In the genomic region with DNA sequence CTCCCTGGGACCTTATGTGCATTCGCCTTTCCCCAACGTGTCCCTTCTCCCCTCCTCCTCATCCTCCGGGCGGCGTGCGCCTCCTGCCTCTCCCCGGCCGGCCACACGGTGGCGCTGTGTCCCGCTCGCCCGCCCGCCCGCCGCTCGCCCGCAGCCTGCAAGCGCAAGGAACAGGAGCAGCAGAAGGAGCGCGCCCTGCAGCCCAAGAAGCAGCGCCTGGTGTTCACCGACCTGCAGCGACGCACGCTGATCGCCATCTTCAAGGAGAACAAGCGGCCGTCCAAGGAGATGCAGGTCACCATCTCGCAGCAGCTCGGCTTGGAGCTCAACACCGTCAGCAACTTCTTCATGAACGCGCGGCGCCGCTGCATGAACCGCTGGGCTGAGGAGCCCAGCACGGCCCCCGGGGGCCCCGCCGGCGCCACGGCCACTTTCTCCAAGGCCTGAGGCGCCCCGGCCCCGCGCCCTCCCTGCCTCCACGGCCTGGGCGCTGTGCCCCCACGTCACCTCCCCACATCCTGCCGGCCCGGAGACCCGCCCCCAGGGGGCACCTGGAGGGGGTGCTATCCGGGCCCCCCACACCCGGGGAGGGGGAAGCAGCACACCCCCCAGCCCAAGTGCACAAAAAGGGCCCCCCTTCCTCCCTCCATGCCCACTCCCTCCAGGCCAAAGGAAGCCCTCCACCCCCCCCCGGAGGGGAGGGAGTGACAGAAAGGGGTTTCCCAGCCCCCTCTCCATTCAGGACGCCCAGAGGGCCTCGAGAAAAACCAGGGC, we compare ENCODE assay signal across 11 cellular contexts. TPM values are rescaled to one million over a fixed set of nuclear protein-coding genes. Genes with fewer than 3 reads are reported as not detected.
DNase-seq lines count a peak whose midpoint lies in the region; ATAC-seq and TF ChIP-seq lines count a peak whose summit lies in the region.
"Had no signal": no experiment of that assay in that cellular context is flagged by ENCODE, and none has a peak within 500 bp of the region (broad histone marks: within the 10 kb centered on the region; RNA-seq: fewer than 3 reads in every experiment).

No MANE protein-coding gene starts in this region.

- H3K79me2 ChIP-seq in smooth muscle cell (ENCODE audit: low read depth), result no peaks in the 10 kb centered on the region

- H3K27ac Mint-ChIP-seq in activated CD8-positive, alpha-beta T cell treated with anti-CD3 and anti-CD28 coated beads for 36 hours, result no peak overlapping the region
- no peak overlapping the region for H3K27ac Mint-ChIP-seq in activated CD8-positive, alpha-beta T cell treated with anti-CD3 and anti-CD28 coated beads, Interleukin-2, amount 10 ng/mL, durations not matched to agents 7 days and 5 days
- H3K27ac Mint-ChIP-seq: activated CD4-positive, alpha-beta T cell treated with anti-CD3 and anti-CD28 coated beads, Interleukin-2, amount 10 ng/mL, durations not matched to agents 7 days and 5 days had no signal

- H3K9me3 Mint-ChIP-seq in activated CD8-positive, alpha-beta T cell treated with anti-CD3 and anti-CD28 coated beads for 36 hours, result peaks cover 13% of the 10 kb centered on the region
- peaks cover 11% of the 10 kb centered on the region for H3K9me3 Mint-ChIP-seq in activated CD8-positive, alpha-beta T cell treated with anti-CD3 and anti-CD28 coated beads, Interleukin-2, amount 10 ng/mL, durations not matched to agents 7 days and 5 days (ENCODE audit: insufficient read depth)

- no peaks in the 10 kb centered on the region for H4K20me1 ChIP-seq in smooth muscle cell (ENCODE audit: low read depth)

- CTCF ChIA-PET in activated CD8-positive, alpha-beta T cell treated with anti-CD3 and anti-CD28 coated beads for 36 hours (lab: Charles Lee), result interaction anchor here (1.0 to 1.5 kb wide), 2 partner anchors 51 to 74 kb away, joined by 3 to 4 read pairs; a partner anchor contains a TSS
- CTCF ChIA-PET in activated CD8-positive, alpha-beta T cell treated with anti-CD3 and anti-CD28 coated beads, Interleukin-2, amount 10 ng/mL, durations not matched to agents 7 days and 5 days (lab: Charles Lee), result no interaction called here

- H3K36me3 Mint-ChIP-seq in activated CD8-positive, alpha-beta T cell treated with anti-CD3 and anti-CD28 coated beads for 36 hours (ENCODE audit: low read depth), result peaks cover 4% of the 10 kb centered on the region
- H3K36me3 Mint-ChIP-seq in activated CD8-positive, alpha-beta T cell treated with anti-CD3 and anti-CD28 coated beads, Interleukin-2, amount 10 ng/mL, durations not matched to agents 7 days and 5 days (ENCODE audit: low read depth), result peaks cover 9% of the 10 kb centered on the region

- no peak overlapping the region for H3K9ac ChIP-seq in smooth muscle cell (ENCODE audit: low read depth)

- H3K27ac ChIP-seq in smooth muscle cell (ENCODE audit: low read depth), result no peak overlapping the region
- H3K27ac ChIP-seq: gastroesophageal sphincter had no signal

- intact Hi-C loops in activated CD8-positive, alpha-beta T cell treated with anti-CD3 and anti-CD28 coated beads for 36 hours (cut with micrococcal nuclease), result no loop called here

- 6% methylated on average over 38 of the region's 59 CpGs for whole genome bisulfite sequencing in smooth muscle cell (ENCODE audit: low lambda C conversion rate)

- H3K27me3 ChIP-seq in smooth muscle cell (ENCODE audit: low read depth), result peaks cover 82% of the 10 kb centered on the region

- H3K4me2 ChIP-seq in smooth muscle cell, result no peak overlapping the region

- peak; percentile 74 for TF ChIP-seq CTCF in activated CD8-positive, alpha-beta T cell treated with anti-CD3 and anti-CD28 coated beads for 36 hours (IDR thresholded peaks at IDR 0.05)
- peak; percentile 55 for TF ChIP-seq CTCF in epithelial cell of proximal tubule (conservative IDR thresholded peaks at IDR 0.05; ENCODE audit: low read depth, low read length)
- TF ChIP-seq CTCF in smooth muscle cell (IDR thresholded peaks at IDR 0.05; ENCODE audit: borderline replicate concordance, insufficient read depth, poor library complexity, severe bottlenecking), result peak; percentile 50

- H3K36me3 ChIP-seq in smooth muscle cell (ENCODE audit: low read depth), result no peaks in the 10 kb centered on the region
- H3K36me3 ChIP-seq: gastroesophageal sphincter had no signal

- no peaks in the 10 kb centered on the region for H3F3A ChIP-seq in smooth muscle cell (ENCODE audit: low read depth)

- POLR2A ChIA-PET in activated CD8-positive, alpha-beta T cell treated with anti-CD3 and anti-CD28 coated beads for 36 hours (lab: Charles Lee), result no interaction called here
- POLR2A ChIA-PET in activated CD8-positive, alpha-beta T cell treated with anti-CD3 and anti-CD28 coated beads, Interleukin-2, amount 10 ng/mL, durations not matched to agents 7 days and 5 days (lab: Charles Lee), result no interaction called here

- peak; percentile 37 for DNase-seq in activated CD8-positive, alpha-beta T cell treated with anti-CD3 and anti-CD28 coated beads for 36 hours
- no peak for DNase-seq in activated CD8-positive, alpha-beta T cell treated with anti-CD3 and anti-CD28 coated beads, Interleukin-2, amount 10 ng/mL, durations not matched to agents 7 days and 5 days
- DNase-seq in NCI-H82 (lab: John Stamatoyannopoulos, UW), result peak; percentile 80
- DNase-seq in epithelial cell of proximal tubule (ENCODE audit: low read depth), result no peak
- DNase-seq in smooth muscle cell (lab: John Stamatoyannopoulos, UW; ENCODE audit: unreplicated experiment), result no peak
- no peak for DNase-seq in NOMO-1 treated with DMSO at 0.1 percent for 48 hours (lab: John Stamatoyannopoulos, UW; ENCODE audit: unreplicated experiment)
- DNase-seq: activated CD4-positive, alpha-beta T cell treated with anti-CD3 and anti-CD28 coated beads, Interleukin-2, amount 10 ng/mL, durations not matched to agents 7 days and 5 days; DMS153 had no signal

- peaks cover 2% of the 10 kb centered on the region for H3K4me1 Mint-ChIP-seq in activated CD8-positive, alpha-beta T cell treated with anti-CD3 and anti-CD28 coated beads for 36 hours (ENCODE audit: low read depth)
- no peaks in the 10 kb centered on the region for H3K4me1 Mint-ChIP-seq in activated CD8-positive, alpha-beta T cell treated with anti-CD3 and anti-CD28 coated beads, Interleukin-2, amount 10 ng/mL, durations not matched to agents 7 days and 5 days (ENCODE audit: low read depth)
- H3K4me1 Mint-ChIP-seq: activated CD4-positive, alpha-beta T cell treated with anti-CD3 and anti-CD28 coated beads, Interleukin-2, amount 10 ng/mL, durations not matched to agents 7 days and 5 days had no signal

- H3K4me3 ChIP-seq in epithelial cell of proximal tubule (ENCODE audit: low read depth, low read length) (no peak overlapping the region), smooth muscle cell (no peak overlapping the region)
- H3K4me3 ChIP-seq: gastroesophageal sphincter had no signal

- H3K27me3 Mint-ChIP-seq in activated CD8-positive, alpha-beta T cell treated with anti-CD3 and anti-CD28 coated beads for 36 hours, result peaks cover 58% of the 10 kb centered on the region
- peaks cover 53% of the 10 kb centered on the region for H3K27me3 Mint-ChIP-seq in activated CD8-positive, alpha-beta T cell treated with anti-CD3 and anti-CD28 coated beads, Interleukin-2, amount 10 ng/mL, durations not matched to agents 7 days and 5 days (ENCODE audit: low read depth)

- H3K4me3 Mint-ChIP-seq in activated CD8-positive, alpha-beta T cell treated with anti-CD3 and anti-CD28 coated beads for 36 hours, result no peak overlapping the region
- H3K4me3 Mint-ChIP-seq in activated CD8-positive, alpha-beta T cell treated with anti-CD3 and anti-CD28 coated beads, Interleukin-2, amount 10 ng/mL, durations not matched to agents 7 days and 5 days, result no peak overlapping the region

- no peak overlapping the region for H2AFZ ChIP-seq in smooth muscle cell (ENCODE audit: low read depth)

- no peaks in the 10 kb centered on the region for H3K4me1 ChIP-seq in smooth muscle cell (ENCODE audit: low read depth)

- peak; percentile 53 for ATAC-seq in activated CD8-positive, alpha-beta T cell treated with anti-CD3 and anti-CD28 coated beads for 36 hours
- no peak for ATAC-seq in activated CD8-positive, alpha-beta T cell treated with anti-CD3 and anti-CD28 coated beads, Interleukin-2, amount 10 ng/mL, durations not matched to agents 7 days and 5 days
- ATAC-seq in GM21717 (IDR thresholded peaks at IDR 0.05; ENCODE audit: unreplicated experiment) (no peak), GM21619 (IDR thresholded peaks at IDR 0.05; ENCODE audit: unreplicated experiment) (no peak)
- ATAC-seq: gastroesophageal sphincter had no signal

- no peaks in the 10 kb centered on the region for H3K9me3 ChIP-seq in smooth muscle cell (replicated peaks; ENCODE audit: low read depth)

RNA-seq across cellular contexts. Expression of a gene that starts 21.9 kb away (rescaled TPM):
- not detected for total RNA-seq in activated CD8-positive, alpha-beta T cell treated with anti-CD3 and anti-CD28 coated beads for 36 hours
- total RNA-seq in activated CD8-positive, alpha-beta T cell treated with anti-CD3 and anti-CD28 coated beads, Interleukin-2, amount 10 ng/mL, durations not matched to agents 7 days and 5 days, result not detected
- total RNA-seq in epithelial cell of proximal tubule (not detected in 2 replicates), smooth muscle cell (not detected in 2 replicates)
- polyA plus RNA-seq in smooth muscle cell, result not detected in 2 replicates
- total RNA-seq: activated CD4-positive, alpha-beta T cell treated with anti-CD3 and anti-CD28 coated beads, Interleukin-2, amount 10 ng/mL, durations not matched to agents 7 days and 5 days had no signal

RNA-seq across cellular contexts. Expression of a gene that starts 36.9 kb away (rescaled TPM):
- total RNA-seq in activated CD8-positive, alpha-beta T cell treated with anti-CD3 and anti-CD28 coated beads for 36 hours, result 1 to 10 TPM; 5.8 to 8.2 TPM
- total RNA-seq in activated CD8-positive, alpha-beta T cell treated with anti-CD3 and anti-CD28 coated beads, Interleukin-2, amount 10 ng/mL, durations not matched to agents 7 days and 5 days, result 10 to 100 TPM; 20.2 to 27.8 TPM
- total RNA-seq in epithelial cell of proximal tubule (1.7 and 4.6 TPM in 2 replicates), smooth muscle cell (2.0 and 2.8 TPM in 2 replicates)
- polyA plus RNA-seq in smooth muscle cell, result 3.8 and 3.9 TPM in 2 replicates

Comparison
In these comparisons a context has a peak if more than half of its experiments do, and no peak if none do; other contexts are left out.
1. DNase-seq: peak in activated CD8-positive, alpha-beta T cell treated with anti-CD3 and anti-CD28 coated beads for 36 hours (single experiment) and NCI-H82 (single experiment); none in activated CD8-positive, alpha-beta T cell treated with anti-CD3 and anti-CD28 coated beads, Interleukin-2, amount 10 ng/mL, durations not matched to agents 7 days and 5 days (single experiment), epithelial cell of proximal tubule (single experiment), smooth muscle cell (single experiment) and NOMO-1 treated with DMSO at 0.1 percent for 48 hours (single experiment).
2. Peak in every context shown above with its lines, with median percentiles within 50 percentile points of each other: CTCF ChIP-seq.